In the genomic region with DNA sequence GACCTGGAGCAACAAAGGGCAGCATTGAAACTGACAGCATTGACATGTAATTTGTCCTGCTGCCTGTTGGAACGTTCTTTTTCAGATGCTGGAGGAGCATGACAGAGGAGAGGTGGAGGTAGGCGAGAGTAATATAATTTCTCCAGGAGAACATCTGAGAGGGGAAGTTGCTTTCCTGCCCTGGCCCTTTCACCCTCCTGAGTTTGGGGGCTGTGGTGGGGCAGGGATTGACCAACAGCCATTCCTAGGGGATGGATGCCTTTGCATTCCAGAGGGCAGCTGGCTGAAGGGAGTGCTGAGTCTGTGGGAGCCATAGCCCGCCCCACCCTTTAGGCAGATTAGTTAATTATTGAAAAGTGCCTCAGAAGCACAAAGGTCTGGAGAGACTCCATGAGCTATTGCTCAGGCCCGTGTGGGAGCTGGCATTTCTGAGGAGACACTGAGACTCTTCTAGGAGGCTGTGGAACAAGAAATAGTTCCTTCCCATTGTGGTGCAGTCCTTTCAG, we compare ENCODE assay signal across 10 cellular contexts.
DNase-seq lines count a peak whose midpoint lies in the region; ATAC-seq and TF ChIP-seq lines count a peak whose summit lies in the region.
"Had no signal": no experiment of that assay in that cellular context is flagged by ENCODE, and none has a peak within 500 bp of the region (broad histone marks: within the 10 kb centered on the region; RNA-seq: fewer than 3 reads in every experiment).

No MANE protein-coding gene starts in this region.

- peak overlapping the region; percentile 69 for H3K27ac ChIP-seq in OCI-LY1 (ENCODE audit: low read depth, low read length, poor library complexity, severe bottlenecking)

- peaks cover 68% of the 10 kb centered on the region for H3K4me1 ChIP-seq in OCI-LY1 (ENCODE audit: insufficient read depth, low read length, severe bottlenecking)
- peaks cover 54% of the 10 kb centered on the region for H3K4me1 ChIP-seq in mucosa of stomach (ENCODE audit: control insufficient read depth, insufficient read depth, low read length)

- H3K9me2 ChIP-seq in OCI-LY1 (ENCODE audit: low read depth, low read length) = no peaks in the 10 kb centered on the region

- H4K20me1 ChIP-seq in OCI-LY1 (ENCODE audit: insufficient read depth, low read length) = no peaks in the 10 kb centered on the region

- TF ChIP-seq CTCF in AG10803 (conservative IDR thresholded peaks at IDR 0.05; ENCODE audit: low read length) (no peak), OCI-LY1 (IDR thresholded peaks at IDR 0.05; ENCODE audit: low read length) (no peak)

- H3K79me2 ChIP-seq in OCI-LY1 (ENCODE audit: insufficient read depth, low read length) = no peaks in the 10 kb centered on the region

- H3K9me3 ChIP-seq in OCI-LY1 (ENCODE audit: low read length) (no peaks in the 10 kb centered on the region), mucosa of stomach (ENCODE audit: control insufficient read depth, low read length) (no peaks in the 10 kb centered on the region)

- H3K36me3 ChIP-seq in OCI-LY1 (ENCODE audit: insufficient read depth, low read length) (no peaks in the 10 kb centered on the region), mucosa of stomach (ENCODE audit: control insufficient read depth, insufficient read depth, low read length) (no peaks in the 10 kb centered on the region)

- H3K9ac ChIP-seq in OCI-LY1 (ENCODE audit: low read length) = peak overlapping the region; percentile 9; the same call in 1 of the 2 replicates
- H3K9ac ChIP-seq in mucosa of stomach (ENCODE audit: low read length) = peak overlapping the region; percentile 55

- DNase-seq in AG10803 (ENCODE audit: low read depth) = peak; percentile 74
- no peak for DNase-seq in middle frontal gyrus (ENCODE audit: extremely low spot score, low spot score)
- no peak for DNase-seq in cerebellum (ENCODE audit: low spot score)
- DNase-seq in SHP77 (lab: John Stamatoyannopoulos, UW) = no peak
- DNase-seq: NCI-H1092; stimulated activated naive CD8-positive, alpha-beta T cell treated with anti-CD3 and anti-CD28 coated beads, Interleukin-15, amount 100 ng/mL, for 72 hours had no signal

- H3K27me3 ChIP-seq in OCI-LY1 (ENCODE audit: insufficient read depth, low read length) (no peaks in the 10 kb centered on the region), mucosa of stomach (ENCODE audit: control insufficient read depth, insufficient read depth, low read length) (no peaks in the 10 kb centered on the region)

- no peak overlapping the region for H3K4me3 ChIP-seq in AG10803 (ENCODE audit: low read length)
- no peak overlapping the region for H3K4me3 ChIP-seq in OCI-LY1 (ENCODE audit: low read depth, low read length, poor library complexity, severe bottlenecking)
- H3K4me3 ChIP-seq in mucosa of stomach (ENCODE audit: low read length) = no peak overlapping the region

- H3F3A ChIP-seq in OCI-LY1 (ENCODE audit: insufficient read depth, low read length) = peaks cover 12% of the 10 kb centered on the region

- ATAC-seq in esophagus mucosa (peak; percentile 20), GM21717 (IDR thresholded peaks at IDR 0.05; ENCODE audit: unreplicated experiment) (no peak)
- ATAC-seq: stimulated activated naive CD8-positive, alpha-beta T cell treated with anti-CD3 and anti-CD28 coated beads, Interleukin-15, amount 100 ng/mL, for 72 hours had no signal

- H3K4me2 ChIP-seq in OCI-LY1 (ENCODE audit: low read length) = peak overlapping the region; percentile 15; the same call in 1 of the 2 replicates

- peak overlapping the region; percentile 23; the same call in 1 of the 2 replicates for H2AFZ ChIP-seq in OCI-LY1 (ENCODE audit: low read length)
